ENCODE assay signal across 9 cellular contexts in genomic region chr13:97256343-97256783, GRCh38. TPM values are rescaled to one million over a fixed set of nuclear protein-coding genes. Genes with fewer than 3 reads are reported as not detected.
DNase-seq lines count a peak whose midpoint lies in the region; ATAC-seq and TF ChIP-seq lines count a peak whose summit lies in the region.
"Had no signal": no experiment of that assay in that cellular context is flagged by ENCODE, and none has a peak within 500 bp of the region (broad histone marks: within the 10 kb centered on the region; RNA-seq: fewer than 3 reads in every experiment).

No MANE protein-coding gene starts in this region.

- peak overlapping the region; percentile 16 for H3K4me3 Mint-ChIP-seq in activated T-cell treated with anti-CD3 and anti-CD28 coated beads, Interleukin-2, amount 50 U/mL, for 24 hours

- DNase-seq in activated T-cell treated with anti-CD3 and anti-CD28 coated beads, Interleukin-2, amount 50 U/mL, for 24 hours, result no peak
- DNase-seq in activated T-cell treated with anti-CD3 and anti-CD28 coated beads, Interleukin-2, amount 50 U/mL, for 48 hours, result no peak
- peak; percentile 79 for DNase-seq in astrocyte of the cerebellum (ENCODE audit: low read depth)
- peak; percentile 79 for DNase-seq in kidney glomerular epithelial cell (lab: John Stamatoyannopoulos, UW)
- no peak for DNase-seq in upper lobe of left lung
- no peak for DNase-seq in activated effector memory CD4-positive, alpha-beta T cell treated with anti-CD3 and anti-CD28 coated beads, Interleukin-2, amount 50 U/mL, for 16 hours
- no peak for DNase-seq in activated naive CD4-positive, alpha-beta T cell (lab: John Stamatoyannopoulos, UW)
- DNase-seq: CD4-positive, CD25-positive, alpha-beta regulatory T cell had no signal

- peak in 3 of 4 donors; percentile 47 to 85 (median 66) for TF ChIP-seq EP300 in upper lobe of left lung (IDR thresholded peaks at IDR 0.05)

- WGBS in upper lobe of left lung, 2 donors, result 60 to 77% methylated on average over 5 of the region's 5 CpGs

- H3K27ac Mint-ChIP-seq in activated T-cell treated with anti-CD3 and anti-CD28 coated beads, Interleukin-2, amount 50 U/mL, for 24 hours, result peak overlapping the region; percentile 91

- H3K4me3 ChIP-seq in astrocyte of the cerebellum (ENCODE audit: low read depth, low read length) (no peak overlapping the region), upper lobe of left lung (no peak overlapping the region)

- H3K27me3 Mint-ChIP-seq in activated T-cell treated with anti-CD3 and anti-CD28 coated beads, Interleukin-2, amount 50 U/mL, for 24 hours, result no peaks in the 10 kb centered on the region
- H3K27me3 Mint-ChIP-seq: CD4-positive, CD25-positive, alpha-beta regulatory T cell had no signal

- peaks cover 72% of the 10 kb centered on the region for H3K4me1 Mint-ChIP-seq in activated T-cell treated with anti-CD3 and anti-CD28 coated beads, Interleukin-2, amount 50 U/mL, for 24 hours (ENCODE audit: low read depth)

- peaks cover 22% of the 10 kb centered on the region for H3K36me3 Mint-ChIP-seq in activated T-cell treated with anti-CD3 and anti-CD28 coated beads, Interleukin-2, amount 50 U/mL, for 24 hours (ENCODE audit: low read depth)

- peak overlapping the region in 3 of 4 donors; percentile 43 to 70 (median 62) for H3K27ac ChIP-seq in upper lobe of left lung

- no peaks in the 10 kb centered on the region for H3K9me3 Mint-ChIP-seq in activated T-cell treated with anti-CD3 and anti-CD28 coated beads, Interleukin-2, amount 50 U/mL, for 24 hours
- H3K9me3 Mint-ChIP-seq: CD4-positive, CD25-positive, alpha-beta regulatory T cell had no signal

- H3K27me3 ChIP-seq in upper lobe of left lung, result no peaks in the 10 kb centered on the region

- no peaks in the 10 kb centered on the region for H3K36me3 ChIP-seq in upper lobe of left lung

- peaks cover 58 to 84% (median 68%) of the 10 kb centered on the region in 4 donors for H3K4me1 ChIP-seq in upper lobe of left lung

- ATAC-seq in upper lobe of left lung (ENCODE audit: low FRiP score in 2 of 2), result peak in 1 of 2 donors; percentile 74
- no peak for ATAC-seq in GM21529 (IDR thresholded peaks at IDR 0.05; ENCODE audit: unreplicated experiment)

- no peak for TF ChIP-seq POLR2A in upper lobe of left lung (IDR thresholded peaks at IDR 0.05)

- in situ Hi-C loops in astrocyte of the cerebellum (cut with HindIII; ENCODE audit: low sequenced_read_pairs), result no loop called here

- H3K9me3 ChIP-seq in upper lobe of left lung, result no peaks in the 10 kb centered on the region

- TF ChIP-seq CTCF in astrocyte of the cerebellum (IDR thresholded peaks at IDR 0.05; ENCODE audit: low read depth, low read length, missing control alignments) (no peak), upper lobe of left lung (IDR thresholded peaks at IDR 0.05) (no peak)

RNA-seq across cellular contexts. Expression of gene MBNL2, which starts 34.2 kb away (rescaled TPM):
- 10 to 100 TPM; 40.9 to 78.4 (median 51.3) TPM for total RNA-seq in upper lobe of left lung

Comparison
In these comparisons a context has a peak if more than half of its experiments do, and no peak if none do; other contexts are left out.
1. DNase-seq: peak in astrocyte of the cerebellum (single experiment) and kidney glomerular epithelial cell (single experiment); none in activated T-cell treated with anti-CD3 and anti-CD28 coated beads, Interleukin-2, amount 50 U/mL, for 24 hours (single experiment), activated T-cell treated with anti-CD3 and anti-CD28 coated beads, Interleukin-2, amount 50 U/mL, for 48 hours (0 of 2), upper lobe of left lung (0 of 2), activated effector memory CD4-positive, alpha-beta T cell treated with anti-CD3 and anti-CD28 coated beads, Interleukin-2, amount 50 U/mL, for 16 hours (single experiment) and activated naive CD4-positive, alpha-beta T cell (0 of 4).